1 cellular context compared by ENCODE assay signal in the genomic region with DNA sequence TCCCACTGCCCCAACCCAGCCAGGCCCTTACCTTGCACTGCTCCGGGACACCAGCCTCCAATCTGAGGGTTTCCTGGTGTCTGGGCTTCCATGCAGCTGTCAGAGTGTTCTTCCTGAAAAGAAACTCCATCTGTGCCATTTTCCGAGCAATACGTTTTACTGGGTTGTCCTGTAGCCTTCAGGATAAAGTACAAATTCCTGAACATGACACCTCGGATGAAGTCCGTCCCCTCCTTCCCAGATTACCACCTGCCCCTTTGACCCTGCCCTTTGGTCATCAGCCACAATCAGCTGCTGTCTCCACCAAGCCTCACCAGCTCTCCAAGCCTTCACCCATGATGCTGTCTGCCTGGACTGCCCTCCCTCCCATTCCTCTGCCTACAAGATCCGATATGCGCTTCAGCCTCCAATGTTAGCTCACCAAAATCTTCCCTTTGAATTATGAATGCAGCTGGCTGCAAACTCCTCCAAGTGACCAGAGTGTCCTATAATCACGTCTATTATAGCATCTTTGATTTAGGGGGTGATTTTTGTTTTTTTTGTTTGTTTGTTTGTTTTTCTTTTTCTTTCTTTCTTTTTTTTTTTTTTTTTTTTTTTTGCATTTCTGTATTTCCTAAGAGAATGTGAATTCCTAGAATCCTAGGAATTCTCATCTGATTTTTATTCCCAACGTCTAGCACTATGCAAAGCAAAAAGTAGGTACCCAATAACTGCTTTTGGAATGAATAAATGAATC.
TF ChIP-seq lines count a peak whose summit lies in the region.

No MANE protein-coding gene starts in this region.

TF ChIP-seq in HepG2, 621 proteins besides CTCF, POLR2A, EP300 and RAD21 (continued from another document and continues in another):
- TF ChIP-seq, protein P1, sequence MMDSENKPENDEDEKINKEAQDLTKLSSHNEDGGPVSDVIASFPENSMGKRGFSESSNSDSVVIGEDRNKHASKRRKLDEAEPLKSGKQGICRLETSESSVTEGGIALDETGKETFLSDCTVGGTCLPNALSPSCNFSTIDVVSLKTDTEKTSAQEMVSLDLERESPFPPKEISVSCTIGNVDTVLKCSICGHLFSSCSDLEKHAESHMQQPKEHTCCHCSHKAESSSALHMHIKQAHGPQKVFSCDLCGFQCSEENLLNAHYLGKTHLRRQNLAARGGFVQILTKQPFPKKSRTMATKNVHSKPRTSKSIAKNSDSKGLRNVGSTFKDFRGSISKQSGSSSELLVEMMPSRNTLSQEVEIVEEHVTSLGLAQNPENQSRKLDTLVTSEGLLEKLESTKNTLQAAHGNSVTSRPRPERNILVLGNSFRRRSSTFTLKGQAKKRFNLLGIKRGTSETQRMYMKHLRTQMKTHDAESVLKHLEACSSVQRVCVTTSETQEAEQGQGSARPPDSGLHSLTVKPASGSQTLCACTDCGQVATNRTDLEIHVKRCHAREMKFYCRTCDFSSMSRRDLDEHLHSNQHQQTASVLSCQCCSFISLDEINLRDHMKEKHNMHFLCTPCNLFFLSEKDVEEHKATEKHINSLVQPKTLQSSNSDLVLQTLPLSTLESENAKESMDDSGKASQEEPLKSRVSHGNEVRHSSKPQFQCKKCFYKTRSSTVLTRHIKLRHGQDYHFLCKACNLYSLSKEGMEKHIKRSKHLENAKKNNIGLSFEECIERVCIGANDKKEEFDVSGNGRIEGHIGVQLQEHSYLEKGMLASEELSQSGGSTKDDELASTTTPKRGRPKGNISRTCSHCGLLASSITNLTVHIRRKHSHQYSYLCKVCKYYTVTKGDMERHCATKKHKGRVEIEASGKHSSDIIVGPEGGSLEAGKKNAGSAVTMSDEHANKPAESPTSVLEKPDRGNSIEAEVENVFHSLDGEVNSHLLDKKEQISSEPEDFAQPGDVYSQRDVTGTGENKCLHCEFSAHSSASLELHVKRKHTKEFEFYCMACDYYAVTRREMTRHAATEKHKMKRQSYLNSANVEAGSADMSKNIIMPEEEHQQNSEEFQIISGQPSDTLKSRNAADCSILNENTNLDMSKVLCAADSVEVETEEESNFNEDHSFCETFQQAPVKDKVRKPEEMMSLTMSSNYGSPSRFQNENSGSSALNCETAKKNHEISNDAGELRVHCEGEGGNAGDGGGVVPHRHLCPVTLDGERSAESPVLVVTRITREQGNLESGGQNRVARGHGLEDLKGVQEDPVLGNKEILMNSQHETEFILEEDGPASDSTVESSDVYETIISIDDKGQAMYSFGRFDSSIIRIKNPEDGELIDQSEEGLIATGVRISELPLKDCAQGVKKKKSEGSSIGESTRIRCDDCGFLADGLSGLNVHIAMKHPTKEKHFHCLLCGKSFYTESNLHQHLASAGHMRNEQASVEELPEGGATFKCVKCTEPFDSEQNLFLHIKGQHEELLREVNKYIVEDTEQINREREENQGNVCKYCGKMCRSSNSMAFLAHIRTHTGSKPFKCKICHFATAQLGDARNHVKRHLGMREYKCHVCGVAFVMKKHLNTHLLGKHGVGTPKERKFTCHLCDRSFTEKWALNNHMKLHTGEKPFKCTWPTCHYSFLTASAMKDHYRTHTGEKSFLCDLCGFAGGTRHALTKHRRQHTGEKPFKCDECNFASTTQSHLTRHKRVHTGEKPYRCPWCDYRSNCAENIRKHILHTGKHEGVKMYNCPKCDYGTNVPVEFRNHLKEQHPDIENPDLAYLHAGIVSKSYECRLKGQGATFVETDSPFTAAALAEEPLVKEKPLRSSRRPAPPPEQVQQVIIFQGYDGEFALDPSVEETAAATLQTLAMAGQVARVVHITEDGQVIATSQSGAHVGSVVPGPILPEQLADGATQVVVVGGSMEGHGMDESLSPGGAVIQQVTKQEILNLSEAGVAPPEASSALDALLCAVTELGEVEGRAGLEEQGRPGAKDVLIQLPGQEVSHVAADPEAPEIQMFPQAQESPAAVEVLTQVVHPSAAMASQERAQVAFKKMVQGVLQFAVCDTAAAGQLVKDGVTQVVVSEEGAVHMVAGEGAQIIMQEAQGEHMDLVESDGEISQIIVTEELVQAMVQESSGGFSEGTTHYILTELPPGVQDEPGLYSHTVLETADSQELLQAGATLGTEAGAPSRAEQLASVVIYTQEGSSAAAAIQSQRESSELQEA (CRISPR knock-in tag; IDR thresholded peaks at IDR 0.05; ENCODE audit: not compliant biosample characterization), result no peak
- TF ChIP-seq, protein P2, sequence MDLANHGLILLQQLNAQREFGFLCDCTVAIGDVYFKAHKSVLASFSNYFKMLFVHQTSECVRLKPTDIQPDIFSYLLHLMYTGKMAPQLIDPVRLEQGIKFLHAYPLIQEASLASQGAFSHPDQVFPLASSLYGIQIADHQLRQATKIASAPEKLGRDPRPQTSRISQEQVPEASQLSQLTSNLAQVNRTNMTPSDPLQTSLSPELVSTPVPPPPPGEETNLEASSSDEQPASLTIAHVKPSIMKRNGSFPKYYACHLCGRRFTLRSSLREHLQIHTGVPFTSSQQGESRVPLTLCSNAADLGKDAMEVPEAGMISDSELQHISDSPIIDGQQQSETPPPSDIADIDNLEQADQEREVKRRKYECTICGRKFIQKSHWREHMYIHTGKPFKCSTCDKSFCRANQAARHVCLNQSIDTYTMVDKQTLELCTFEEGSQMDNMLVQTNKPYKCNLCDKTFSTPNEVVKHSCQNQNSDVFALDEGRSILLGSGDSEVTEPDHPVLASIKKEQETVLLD (CRISPR knock-in tag; IDR thresholded peaks at IDR 0.05; ENCODE audit: low read depth), result no peak
- TF ChIP-seq ZSCAN20 (CRISPR knock-in tag; IDR thresholded peaks at IDR 0.05; ENCODE audit: borderline replicate concordance), result no peak
- peak; percentile 93 for TF ChIP-seq IRF2 (CRISPR knock-in tag; IDR thresholded peaks at IDR 0.05)
- no peak for TF ChIP-seq REL (CRISPR knock-in tag; conservative IDR thresholded peaks at IDR 0.05)
- TF ChIP-seq, protein P3, sequence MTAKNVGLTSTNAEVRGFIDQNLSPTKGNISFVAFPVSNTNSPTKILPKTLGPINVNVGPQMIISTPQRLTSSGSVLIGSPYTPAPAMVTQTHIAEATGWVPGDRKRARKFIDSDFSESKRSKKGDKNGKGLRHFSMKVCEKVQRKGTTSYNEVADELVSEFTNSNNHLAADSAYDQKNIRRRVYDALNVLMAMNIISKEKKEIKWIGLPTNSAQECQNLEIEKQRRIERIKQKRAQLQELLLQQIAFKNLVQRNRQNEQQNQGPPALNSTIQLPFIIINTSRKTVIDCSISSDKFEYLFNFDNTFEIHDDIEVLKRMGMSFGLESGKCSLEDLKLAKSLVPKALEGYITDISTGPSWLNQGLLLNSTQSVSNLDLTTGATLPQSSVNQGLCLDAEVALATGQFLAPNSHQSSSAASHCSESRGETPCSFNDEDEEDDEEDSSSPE (CRISPR knock-in tag; IDR thresholded peaks at IDR 0.05), result peak; percentile 56; the same call in 1 of the 2 replicates
- TF ChIP-seq, protein P4, sequence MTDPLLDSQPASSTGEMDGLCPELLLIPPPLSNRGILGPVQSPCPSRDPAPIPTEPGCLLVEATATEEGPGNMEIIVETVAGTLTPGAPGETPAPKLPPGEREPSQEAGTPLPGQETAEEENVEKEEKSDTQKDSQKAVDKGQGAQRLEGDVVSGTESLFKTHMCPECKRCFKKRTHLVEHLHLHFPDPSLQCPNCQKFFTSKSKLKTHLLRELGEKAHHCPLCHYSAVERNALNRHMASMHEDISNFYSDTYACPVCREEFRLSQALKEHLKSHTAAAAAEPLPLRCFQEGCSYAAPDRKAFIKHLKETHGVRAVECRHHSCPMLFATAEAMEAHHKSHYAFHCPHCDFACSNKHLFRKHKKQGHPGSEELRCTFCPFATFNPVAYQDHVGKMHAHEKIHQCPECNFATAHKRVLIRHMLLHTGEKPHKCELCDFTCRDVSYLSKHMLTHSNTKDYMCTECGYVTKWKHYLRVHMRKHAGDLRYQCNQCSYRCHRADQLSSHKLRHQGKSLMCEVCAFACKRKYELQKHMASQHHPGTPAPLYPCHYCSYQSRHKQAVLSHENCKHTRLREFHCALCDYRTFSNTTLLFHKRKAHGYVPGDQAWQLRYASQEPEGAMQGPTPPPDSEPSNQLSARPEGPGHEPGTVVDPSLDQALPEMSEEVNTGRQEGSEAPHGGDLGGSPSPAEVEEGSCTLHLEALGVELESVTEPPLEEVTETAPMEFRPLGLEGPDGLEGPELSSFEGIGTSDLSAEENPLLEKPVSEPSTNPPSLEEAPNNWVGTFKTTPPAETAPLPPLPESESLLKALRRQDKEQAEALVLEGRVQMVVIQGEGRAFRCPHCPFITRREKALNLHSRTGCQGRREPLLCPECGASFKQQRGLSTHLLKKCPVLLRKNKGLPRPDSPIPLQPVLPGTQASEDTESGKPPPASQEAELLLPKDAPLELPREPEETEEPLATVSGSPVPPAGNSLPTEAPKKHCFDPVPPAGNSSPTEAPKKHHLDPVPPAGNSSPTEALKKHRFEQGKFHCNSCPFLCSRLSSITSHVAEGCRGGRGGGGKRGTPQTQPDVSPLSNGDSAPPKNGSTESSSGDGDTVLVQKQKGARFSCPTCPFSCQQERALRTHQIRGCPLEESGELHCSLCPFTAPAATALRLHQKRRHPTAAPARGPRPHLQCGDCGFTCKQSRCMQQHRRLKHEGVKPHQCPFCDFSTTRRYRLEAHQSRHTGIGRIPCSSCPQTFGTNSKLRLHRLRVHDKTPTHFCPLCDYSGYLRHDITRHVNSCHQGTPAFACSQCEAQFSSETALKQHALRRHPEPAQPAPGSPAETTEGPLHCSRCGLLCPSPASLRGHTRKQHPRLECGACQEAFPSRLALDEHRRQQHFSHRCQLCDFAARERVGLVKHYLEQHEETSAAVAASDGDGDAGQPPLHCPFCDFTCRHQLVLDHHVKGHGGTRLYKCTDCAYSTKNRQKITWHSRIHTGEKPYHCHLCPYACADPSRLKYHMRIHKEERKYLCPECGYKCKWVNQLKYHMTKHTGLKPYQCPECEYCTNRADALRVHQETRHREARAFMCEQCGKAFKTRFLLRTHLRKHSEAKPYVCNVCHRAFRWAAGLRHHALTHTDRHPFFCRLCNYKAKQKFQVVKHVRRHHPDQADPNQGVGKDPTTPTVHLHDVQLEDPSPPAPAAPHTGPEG (CRISPR knock-in tag; IDR thresholded peaks at IDR 0.05), result no peak
- TF ChIP-seq MXD4 (CRISPR knock-in tag; IDR thresholded peaks at IDR 0.05), result peak; percentile 85
- TF ChIP-seq SAP130 (CRISPR knock-in tag; IDR thresholded peaks at IDR 0.05; ENCODE audit: low read depth), result peak; percentile 94
- no peak for TF ChIP-seq ZKSCAN1 (IDR thresholded peaks at IDR 0.05; ENCODE audit: low read length)
- peak; percentile 94 for TF ChIP-seq HOXA3 (CRISPR knock-in tag; IDR thresholded peaks at IDR 0.05)
- TF ChIP-seq ZNF501 (CRISPR knock-in tag; IDR thresholded peaks at IDR 0.05), result peak; percentile 88
- TF ChIP-seq HNRNPH1 (optimal IDR thresholded peaks at IDR 0.05; ENCODE audit: low read depth, low read length), result no peak
- no peak for TF ChIP-seq RFXAP (CRISPR knock-in tag; IDR thresholded peaks at IDR 0.05; ENCODE audit: borderline replicate concordance)
- TF ChIP-seq, protein P5, sequence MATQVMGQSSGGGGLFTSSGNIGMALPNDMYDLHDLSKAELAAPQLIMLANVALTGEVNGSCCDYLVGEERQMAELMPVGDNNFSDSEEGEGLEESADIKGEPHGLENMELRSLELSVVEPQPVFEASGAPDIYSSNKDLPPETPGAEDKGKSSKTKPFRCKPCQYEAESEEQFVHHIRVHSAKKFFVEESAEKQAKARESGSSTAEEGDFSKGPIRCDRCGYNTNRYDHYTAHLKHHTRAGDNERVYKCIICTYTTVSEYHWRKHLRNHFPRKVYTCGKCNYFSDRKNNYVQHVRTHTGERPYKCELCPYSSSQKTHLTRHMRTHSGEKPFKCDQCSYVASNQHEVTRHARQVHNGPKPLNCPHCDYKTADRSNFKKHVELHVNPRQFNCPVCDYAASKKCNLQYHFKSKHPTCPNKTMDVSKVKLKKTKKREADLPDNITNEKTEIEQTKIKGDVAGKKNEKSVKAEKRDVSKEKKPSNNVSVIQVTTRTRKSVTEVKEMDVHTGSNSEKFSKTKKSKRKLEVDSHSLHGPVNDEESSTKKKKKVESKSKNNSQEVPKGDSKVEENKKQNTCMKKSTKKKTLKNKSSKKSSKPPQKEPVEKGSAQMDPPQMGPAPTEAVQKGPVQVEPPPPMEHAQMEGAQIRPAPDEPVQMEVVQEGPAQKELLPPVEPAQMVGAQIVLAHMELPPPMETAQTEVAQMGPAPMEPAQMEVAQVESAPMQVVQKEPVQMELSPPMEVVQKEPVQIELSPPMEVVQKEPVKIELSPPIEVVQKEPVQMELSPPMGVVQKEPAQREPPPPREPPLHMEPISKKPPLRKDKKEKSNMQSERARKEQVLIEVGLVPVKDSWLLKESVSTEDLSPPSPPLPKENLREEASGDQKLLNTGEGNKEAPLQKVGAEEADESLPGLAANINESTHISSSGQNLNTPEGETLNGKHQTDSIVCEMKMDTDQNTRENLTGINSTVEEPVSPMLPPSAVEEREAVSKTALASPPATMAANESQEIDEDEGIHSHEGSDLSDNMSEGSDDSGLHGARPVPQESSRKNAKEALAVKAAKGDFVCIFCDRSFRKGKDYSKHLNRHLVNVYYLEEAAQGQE (IDR thresholded peaks at IDR 0.05; ENCODE audit: borderline replicate concordance in 1 of 2, low read depth in 1 of 2, low read length in 2 of 2), result peak in 1 of 2 experiments; percentile 53; a peak in 1 of 4 replicates
- TF ChIP-seq CEBPG (CRISPR knock-in tag; IDR thresholded peaks at IDR 0.05), result peak; percentile 71
- TF ChIP-seq ZNF333 (CRISPR knock-in tag; IDR thresholded peaks at IDR 0.05; ENCODE audit: borderline replicate concordance), result no peak
- TF ChIP-seq, protein P6, sequence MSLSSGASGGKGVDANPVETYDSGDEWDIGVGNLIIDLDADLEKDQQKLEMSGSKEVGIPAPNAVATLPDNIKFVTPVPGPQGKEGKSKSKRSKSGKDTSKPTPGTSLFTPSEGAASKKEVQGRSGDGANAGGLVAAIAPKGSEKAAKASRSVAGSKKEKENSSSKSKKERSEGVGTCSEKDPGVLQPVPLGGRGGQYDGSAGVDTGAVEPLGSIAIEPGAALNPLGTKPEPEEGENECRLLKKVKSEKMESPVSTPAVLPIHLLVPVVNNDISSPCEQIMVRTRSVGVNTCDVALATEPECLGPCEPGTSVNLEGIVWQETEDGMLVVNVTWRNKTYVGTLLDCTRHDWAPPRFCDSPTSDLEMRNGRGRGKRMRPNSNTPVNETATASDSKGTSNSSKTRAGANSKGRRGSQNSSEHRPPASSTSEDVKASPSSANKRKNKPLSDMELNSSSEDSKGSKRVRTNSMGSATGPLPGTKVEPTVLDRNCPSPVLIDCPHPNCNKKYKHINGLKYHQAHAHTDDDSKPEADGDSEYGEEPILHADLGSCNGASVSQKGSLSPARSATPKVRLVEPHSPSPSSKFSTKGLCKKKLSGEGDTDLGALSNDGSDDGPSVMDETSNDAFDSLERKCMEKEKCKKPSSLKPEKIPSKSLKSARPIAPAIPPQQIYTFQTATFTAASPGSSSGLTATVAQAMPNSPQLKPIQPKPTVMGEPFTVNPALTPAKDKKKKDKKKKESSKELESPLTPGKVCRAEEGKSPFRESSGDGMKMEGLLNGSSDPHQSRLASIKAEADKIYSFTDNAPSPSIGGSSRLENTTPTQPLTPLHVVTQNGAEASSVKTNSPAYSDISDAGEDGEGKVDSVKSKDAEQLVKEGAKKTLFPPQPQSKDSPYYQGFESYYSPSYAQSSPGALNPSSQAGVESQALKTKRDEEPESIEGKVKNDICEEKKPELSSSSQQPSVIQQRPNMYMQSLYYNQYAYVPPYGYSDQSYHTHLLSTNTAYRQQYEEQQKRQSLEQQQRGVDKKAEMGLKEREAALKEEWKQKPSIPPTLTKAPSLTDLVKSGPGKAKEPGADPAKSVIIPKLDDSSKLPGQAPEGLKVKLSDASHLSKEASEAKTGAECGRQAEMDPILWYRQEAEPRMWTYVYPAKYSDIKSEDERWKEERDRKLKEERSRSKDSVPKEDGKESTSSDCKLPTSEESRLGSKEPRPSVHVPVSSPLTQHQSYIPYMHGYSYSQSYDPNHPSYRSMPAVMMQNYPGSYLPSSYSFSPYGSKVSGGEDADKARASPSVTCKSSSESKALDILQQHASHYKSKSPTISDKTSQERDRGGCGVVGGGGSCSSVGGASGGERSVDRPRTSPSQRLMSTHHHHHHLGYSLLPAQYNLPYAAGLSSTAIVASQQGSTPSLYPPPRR (CRISPR knock-in tag; IDR thresholded peaks at IDR 0.05; ENCODE audit: borderline replicate concordance), result peak; percentile 92
